Comparison of ENCODE assay signal across 1 cellular context in genomic region chr5:69288069-69288468, GRCh38.
TF ChIP-seq lines count a peak whose summit lies in the region.

No MANE protein-coding gene starts in this region.

TF ChIP-seq in IMR-90, 13 proteins besides CTCF, POLR2A, EP300 and RAD21 (continued from another document):
- TF ChIP-seq ELK1 (IDR thresholded peaks at IDR 0.05; ENCODE audit: borderline replicate concordance, low read depth, low read length), result no peak
